Comparison of ENCODE assay signal across 13 cellular contexts in genomic region chr9:86349271-86349670, GRCh38. TPM values are rescaled to one million over a fixed set of nuclear protein-coding genes. Genes with fewer than 3 reads are reported as not detected.
DNase-seq lines count a peak whose midpoint lies in the region; ATAC-seq and TF ChIP-seq lines count a peak whose summit lies in the region.
"Had no signal": no experiment of that assay in that cellular context is flagged by ENCODE, and none has a peak within 500 bp of the region (broad histone marks: within the 10 kb centered on the region; RNA-seq: fewer than 3 reads in every experiment).

No MANE protein-coding gene starts in this region.

- no peak for ATAC-seq in SK-N-SH treated with all-trans-retinoic acid at 6 μM for 48 hours
- no peak for ATAC-seq in GM19328 (IDR thresholded peaks at IDR 0.05; ENCODE audit: unreplicated experiment)

- H3F3A ChIP-seq in SK-N-SH (replicated peaks; ENCODE audit: insufficient read depth) (peaks cover 7% of the 10 kb centered on the region), neural cell (ENCODE audit: insufficient read depth, low read length, poor library complexity, severe bottlenecking) (no peaks in the 10 kb centered on the region)

- H3K79me2 ChIP-seq in SK-N-SH (ENCODE audit: insufficient read depth): peaks cover 87% of the 10 kb centered on the region
- peaks cover 43% of the 10 kb centered on the region for H3K79me2 ChIP-seq in neural cell (replicated peaks; ENCODE audit: insufficient read depth, low read length)

- no peak overlapping the region for H3K9ac ChIP-seq in SK-N-SH
- H3K9ac ChIP-seq in neural cell (ENCODE audit: low read length): no peak overlapping the region

- H3K4me3 ChIP-seq in SK-N-SH (ENCODE audit: low read depth in 2 of 2, low read length in 1 of 2) (no peak overlapping the region), choroid plexus epithelial cell (ENCODE audit: low read depth, low read length) (no peak overlapping the region), neural cell (ENCODE audit: low read length) (peak overlapping the region; percentile 3)

- CTCF ChIA-PET in SK-N-SH (lab: Yijun Ruan, JAX): no interaction called here

- DNase-seq in SK-N-SH (no peak), M059J (ENCODE audit: low read depth) (peak; percentile 33), choroid plexus epithelial cell (ENCODE audit: low read depth) (peak; percentile 21), midbrain (lab: John Stamatoyannopoulos, UW) (no peak)
- DNase-seq in activated CD4-positive, alpha-beta T cell treated with anti-CD3 and anti-CD28 coated beads, Interleukin-2, amount 50 U/mL, for 48 hours: no peak
- DNase-seq: lower lobe of right lung, NCI-H1417 treated with DMSO at 0.1 percent for 48 hours, NCI-H446, occipital lobe, spleen had no signal

- no peak overlapping the region for H3K27ac ChIP-seq in SK-N-SH (ENCODE audit: low read depth in 2 of 2, low read length in 1 of 2)
- H3K27ac ChIP-seq in neural cell (ENCODE audit: low read length): no peak overlapping the region
- H3K27ac ChIP-seq: lower lobe of right lung had no signal

- H3K4me2 ChIP-seq in SK-N-SH (no peak overlapping the region), neural cell (ENCODE audit: low read length) (no peak overlapping the region)

- H3K36me3 ChIP-seq in SK-N-SH (replicated peaks in 1 of 2; ENCODE audit: control insufficient read depth in 1 of 2, insufficient read depth in 2 of 2, low read length in 1 of 2) (peaks cover 31 to 40% of the 10 kb centered on the region in 2 experiments), neural cell (ENCODE audit: insufficient read depth, low read length) (peaks cover 4% of the 10 kb centered on the region)

- TF ChIP-seq RAD21 in SK-N-SH (IDR thresholded peaks at IDR 0.05; ENCODE audit: low read length) (no peak), neural cell (conservative IDR thresholded peaks at IDR 0.05) (no peak)

- H3K4me1 ChIP-seq in SK-N-SH (ENCODE audit: control insufficient read depth in 1 of 2, insufficient read depth in 2 of 2, low read depth in 1 of 2, low read length in 1 of 2): peaks cover 12 to 23% of the 10 kb centered on the region in 2 experiments; a peak in 3 of 4 replicates

- H2AFZ ChIP-seq in SK-N-SH (ENCODE audit: low read depth) (no peak overlapping the region), neural cell (ENCODE audit: low read depth, low read length) (no peak overlapping the region)

- H3K9me3 ChIP-seq in SK-N-SH (no peaks in the 10 kb centered on the region), neural cell (ENCODE audit: low read length) (no peaks in the 10 kb centered on the region)
- H3K9me3 ChIP-seq: lower lobe of right lung, spleen had no signal

- TF ChIP-seq EP300 in SK-N-SH (IDR thresholded peaks at IDR 0.05; ENCODE audit: borderline replicate concordance in 1 of 2, low read depth in 1 of 2, low read length in 1 of 2): no peak
- TF ChIP-seq EP300 in neural cell (conservative IDR thresholded peaks at IDR 0.05; ENCODE audit: poor library complexity, severe bottlenecking): no peak

- WGBS in SK-N-SH (ENCODE audit: low lambda C conversion rate): 84% methylated on average over 3 of the region's 3 CpGs

- H3K9me2 ChIP-seq in SK-N-SH (no peaks in the 10 kb centered on the region), neural cell (ENCODE audit: insufficient read depth, low read length) (no peaks in the 10 kb centered on the region)

- H3K27me3 ChIP-seq in SK-N-SH (ENCODE audit: insufficient read depth) (no peaks in the 10 kb centered on the region), neural cell (ENCODE audit: insufficient read depth, low read depth, low read length) (no peaks in the 10 kb centered on the region)
- H3K27me3 ChIP-seq: spleen had no signal

- POLR2A ChIA-PET in SK-N-SH (lab: Yijun Ruan, JAX): no interaction called here

- TF ChIP-seq CTCF in SK-N-SH (IDR thresholded peaks at IDR 0.05) (no peak), choroid plexus epithelial cell (conservative IDR thresholded peaks at IDR 0.05; ENCODE audit: low read depth, low read length) (no peak), neural cell (IDR thresholded peaks at IDR 0.05; ENCODE audit: poor library complexity, severe bottlenecking) (no peak)

- H4K20me1 ChIP-seq in SK-N-SH (ENCODE audit: insufficient read depth): no peaks in the 10 kb centered on the region
- H4K20me1 ChIP-seq in neural cell (ENCODE audit: insufficient read depth): no peaks in the 10 kb centered on the region

TF ChIP-seq in SK-N-SH treated with all-trans-retinoic acid at 6 μM for 48 hours, 23 proteins besides CTCF, POLR2A, EP300 and RAD21:
- TF ChIP-seq ISL1 (CRISPR knock-in tag; IDR thresholded peaks at IDR 0.05): peak; percentile 43
- no peak for TF ChIP-seq ESRRG (CRISPR knock-in tag; IDR thresholded peaks at IDR 0.05)

TF ChIP-seq in SK-N-SH, 30 proteins besides CTCF, POLR2A, EP300 and RAD21 (continues in another document):
- TF ChIP-seq TCF12 (IDR thresholded peaks at IDR 0.05) (no peak), SIN3A (IDR thresholded peaks at IDR 0.05; ENCODE audit: borderline replicate concordance, low read depth, low read length) (no peak), NRF1 (IDR thresholded peaks at IDR 0.05; ENCODE audit: low read depth, low read length) (no peak), ELF1 (IDR thresholded peaks at IDR 0.05) (no peak), FOXJ3 (CRISPR knock-in tag; IDR thresholded peaks at IDR 0.05) (no peak), FOXM1 (IDR thresholded peaks at IDR 0.05; ENCODE audit: low read depth) (no peak), YY1 (IDR thresholded peaks at IDR 0.05; ENCODE audit: low read depth) (no peak), RXRA (IDR thresholded peaks at IDR 0.05; ENCODE audit: borderline replicate concordance, low read depth) (no peak), TAF1 (IDR thresholded peaks at IDR 0.05; ENCODE audit: borderline replicate concordance, low read depth, low read length) (no peak), FOSL2 (IDR thresholded peaks at IDR 0.05; ENCODE audit: borderline replicate concordance, low read depth) (no peak), EZH2phosphoT487 (IDR thresholded peaks at IDR 0.05; ENCODE audit: borderline replicate concordance, low read depth) (no peak)
- TF ChIP-seq, protein P1, sequence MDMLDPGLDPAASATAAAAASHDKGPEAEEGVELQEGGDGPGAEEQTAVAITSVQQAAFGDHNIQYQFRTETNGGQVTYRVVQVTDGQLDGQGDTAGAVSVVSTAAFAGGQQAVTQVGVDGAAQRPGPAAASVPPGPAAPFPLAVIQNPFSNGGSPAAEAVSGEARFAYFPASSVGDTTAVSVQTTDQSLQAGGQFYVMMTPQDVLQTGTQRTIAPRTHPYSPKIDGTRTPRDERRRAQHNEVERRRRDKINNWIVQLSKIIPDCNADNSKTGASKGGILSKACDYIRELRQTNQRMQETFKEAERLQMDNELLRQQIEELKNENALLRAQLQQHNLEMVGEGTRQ (IDR thresholded peaks at IDR 0.05; ENCODE audit: borderline replicate concordance, low read depth, low read length): no peak
- TF ChIP-seq, protein P2, sequence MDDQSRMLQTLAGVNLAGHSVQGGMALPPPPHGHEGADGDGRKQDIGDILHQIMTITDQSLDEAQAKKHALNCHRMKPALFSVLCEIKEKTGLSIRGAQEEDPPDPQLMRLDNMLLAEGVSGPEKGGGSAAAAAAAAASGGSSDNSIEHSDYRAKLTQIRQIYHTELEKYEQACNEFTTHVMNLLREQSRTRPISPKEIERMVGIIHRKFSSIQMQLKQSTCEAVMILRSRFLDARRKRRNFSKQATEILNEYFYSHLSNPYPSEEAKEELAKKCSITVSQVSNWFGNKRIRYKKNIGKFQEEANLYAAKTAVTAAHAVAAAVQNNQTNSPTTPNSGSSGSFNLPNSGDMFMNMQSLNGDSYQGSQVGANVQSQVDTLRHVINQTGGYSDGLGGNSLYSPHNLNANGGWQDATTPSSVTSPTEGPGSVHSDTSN (IDR thresholded peaks at IDR 0.05): no peak

TF ChIP-seq in neural cell, 6 proteins besides CTCF, POLR2A, EP300 and RAD21:
- TF ChIP-seq, protein P3, sequence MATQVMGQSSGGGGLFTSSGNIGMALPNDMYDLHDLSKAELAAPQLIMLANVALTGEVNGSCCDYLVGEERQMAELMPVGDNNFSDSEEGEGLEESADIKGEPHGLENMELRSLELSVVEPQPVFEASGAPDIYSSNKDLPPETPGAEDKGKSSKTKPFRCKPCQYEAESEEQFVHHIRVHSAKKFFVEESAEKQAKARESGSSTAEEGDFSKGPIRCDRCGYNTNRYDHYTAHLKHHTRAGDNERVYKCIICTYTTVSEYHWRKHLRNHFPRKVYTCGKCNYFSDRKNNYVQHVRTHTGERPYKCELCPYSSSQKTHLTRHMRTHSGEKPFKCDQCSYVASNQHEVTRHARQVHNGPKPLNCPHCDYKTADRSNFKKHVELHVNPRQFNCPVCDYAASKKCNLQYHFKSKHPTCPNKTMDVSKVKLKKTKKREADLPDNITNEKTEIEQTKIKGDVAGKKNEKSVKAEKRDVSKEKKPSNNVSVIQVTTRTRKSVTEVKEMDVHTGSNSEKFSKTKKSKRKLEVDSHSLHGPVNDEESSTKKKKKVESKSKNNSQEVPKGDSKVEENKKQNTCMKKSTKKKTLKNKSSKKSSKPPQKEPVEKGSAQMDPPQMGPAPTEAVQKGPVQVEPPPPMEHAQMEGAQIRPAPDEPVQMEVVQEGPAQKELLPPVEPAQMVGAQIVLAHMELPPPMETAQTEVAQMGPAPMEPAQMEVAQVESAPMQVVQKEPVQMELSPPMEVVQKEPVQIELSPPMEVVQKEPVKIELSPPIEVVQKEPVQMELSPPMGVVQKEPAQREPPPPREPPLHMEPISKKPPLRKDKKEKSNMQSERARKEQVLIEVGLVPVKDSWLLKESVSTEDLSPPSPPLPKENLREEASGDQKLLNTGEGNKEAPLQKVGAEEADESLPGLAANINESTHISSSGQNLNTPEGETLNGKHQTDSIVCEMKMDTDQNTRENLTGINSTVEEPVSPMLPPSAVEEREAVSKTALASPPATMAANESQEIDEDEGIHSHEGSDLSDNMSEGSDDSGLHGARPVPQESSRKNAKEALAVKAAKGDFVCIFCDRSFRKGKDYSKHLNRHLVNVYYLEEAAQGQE (IDR thresholded peaks at IDR 0.05; ENCODE audit: borderline replicate concordance): no peak
- no peak for TF ChIP-seq EZH2 (IDR thresholded peaks at IDR 0.05; ENCODE audit: borderline replicate concordance, insufficient read depth, low read length, poor library complexity, severe bottlenecking)
- TF ChIP-seq SMC3 (conservative IDR thresholded peaks at IDR 0.05; ENCODE audit: poor library complexity): no peak
- TF ChIP-seq POLR2AphosphoS5 (IDR thresholded peaks at IDR 0.05): no peak
- no peak for TF ChIP-seq MXI1 (conservative IDR thresholded peaks at IDR 0.05; ENCODE audit: poor library complexity, severe bottlenecking)
- TF ChIP-seq TAF1 (IDR thresholded peaks at IDR 0.05; ENCODE audit: low read depth): no peak

RNA-seq across cellular contexts. Expression of gene TUT7, which starts 4.9 kb away (rescaled TPM):
- 6.7 and 7.3 TPM in 2 replicates for polyA plus RNA-seq in SK-N-SH (2012; rRNA removed)
- 8.1 and 11.4 TPM in 2 replicates for polyA plus RNA-seq in SK-N-SH (2012; cell fraction: cytosol; rRNA removed)
- 7.6 and 14.5 TPM in 2 replicates for polyA plus RNA-seq in SK-N-SH (2012; cell fraction: nucleus; rRNA removed)
- 15.4 and 21.3 TPM in 2 replicates for total RNA-seq in M059J (2014; rRNA removed; shearing (Covaris generic))
- 21.0 and 21.1 TPM in 2 replicates for polyA plus RNA-seq in neural cell
- polyA minus RNA-seq in neural cell: 58.7 and 62.7 TPM in 2 replicates

Comparison
In these comparisons a context has a peak if more than half of its experiments do, and no peak if none do; other contexts are left out.
1. DNase-seq: peak in M059J (single experiment) and choroid plexus epithelial cell (single experiment); none in SK-N-SH (single experiment), midbrain (single experiment) and activated CD4-positive, alpha-beta T cell treated with anti-CD3 and anti-CD28 coated beads, Interleukin-2, amount 50 U/mL, for 48 hours (0 of 2).